Comparison of ENCODE assay signal across 18 cellular contexts in the genomic region with DNA sequence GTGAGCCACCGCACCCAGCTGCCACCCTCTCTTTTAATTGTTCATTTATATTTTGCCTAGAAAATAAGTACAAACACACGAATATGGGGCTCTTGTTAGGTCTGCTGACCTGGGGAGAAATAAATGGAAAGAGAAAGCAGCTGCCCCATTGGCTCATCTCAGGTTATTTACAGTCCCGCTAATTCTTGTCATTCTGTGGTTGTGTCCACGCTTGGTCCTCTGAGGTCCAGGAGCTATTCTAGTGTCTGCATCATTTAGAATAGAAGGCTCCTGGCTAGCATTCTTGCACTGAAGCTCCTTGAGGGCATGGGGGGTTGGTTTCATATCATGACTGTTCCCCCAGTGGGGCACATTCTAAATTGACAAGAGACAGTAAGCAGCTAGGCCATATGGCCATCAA.
DNase-seq lines count a peak whose midpoint lies in the region; ATAC-seq and TF ChIP-seq lines count a peak whose summit lies in the region.
"Had no signal": no experiment of that assay in that cellular context is flagged by ENCODE, and none has a peak within 500 bp of the region (broad histone marks: within the 10 kb centered on the region; RNA-seq: fewer than 3 reads in every experiment).

No MANE protein-coding gene starts in this region.

- ATAC-seq in heart left ventricle: no peak
- no peak for ATAC-seq in Panc1
- no peak for ATAC-seq in lung (ENCODE audit: insufficient read depth, low FRiP score)
- peak in 1 of 2 donors; percentile 2 for ATAC-seq in gastrocnemius medialis
- ATAC-seq in HG03159 (IDR thresholded peaks at IDR 0.05; ENCODE audit: unreplicated experiment): no peak
- ATAC-seq in HG03097 (IDR thresholded peaks at IDR 0.05; ENCODE audit: low FRiP score, unreplicated experiment): no peak
- ATAC-seq: GM12878 had no signal

- no peak overlapping the region for H3K4me3 ChIP-seq in heart left ventricle
- no peak overlapping the region for H3K4me3 ChIP-seq in Panc1 (ENCODE audit: low read depth in 2 of 2, low read length in 2 of 2)
- H3K4me3 ChIP-seq in lung: no peak overlapping the region
- no peak overlapping the region for H3K4me3 ChIP-seq in gastrocnemius medialis
- H3K4me3 ChIP-seq: BLaER1 treated with 17β-estradiol and CSF1 and Interleukin-3, amounts not matched to agents 10 nM and 100 nM; GM12878 had no signal

- WGBS in heart left ventricle, 4 donors: 62 to 76% (median 70%) methylated on average over 4 of the region's 4 CpGs
- 86 to 87% methylated on average over 4 of the region's 4 CpGs for WGBS in lung, 2 donors

- POLR2A ChIA-PET in Panc1 (lab: Charles Lee): no interaction called here

- intact Hi-C loops in heart left ventricle (cut with DNase I): loop anchor here in 1 of 10 donors (10.0 kb wide), 1 partner anchor 143 kb away; a partner anchor contains a TSS
- intact Hi-C loops in cardiac septum (cut with DNase I): loop anchor here (10.0 kb wide), 1 partner anchor 193 kb away; a partner anchor contains a TSS
- intact Hi-C loops in Panc1 (cut with micrococcal nuclease; ENCODE audit: unreplicated experiment): loop anchor here (10.0 kb wide), 1 partner anchor 143 kb away; a partner anchor contains a TSS
- intact Hi-C loops in gastrocnemius medialis (cut with DNase I; ENCODE audit: low total_unique reads): no loop called here

- CTCF ChIA-PET in Panc1 (lab: Charles Lee): interaction anchor here (0.7 kb wide), 1 partner anchor 230 kb away, joined by 9 read pairs; no protein-coding TSS in a partner anchor

- H3K9me3 ChIP-seq in heart left ventricle (no peaks in the 10 kb centered on the region), Panc1 (ENCODE audit: control insufficient read depth, insufficient read depth, low read depth, low read length) (no peaks in the 10 kb centered on the region), lung (ENCODE audit: control insufficient read depth in 2 of 2, insufficient read depth in 1 of 2, low read length in 1 of 2) (peaks cover 0 to 3% of the 10 kb centered on the region in 2 donors), gastrocnemius medialis (no peaks in the 10 kb centered on the region)

- H3K27ac ChIP-seq in heart left ventricle: peak overlapping the region in 11 of 12 donors; percentile 17 to 100 (median 99)
- H3K27ac ChIP-seq in Panc1 (ENCODE audit: low read length): 0 out of 2 replicates have a peak overlapping the region, but pooled peaks have one; percentile 67
- H3K27ac ChIP-seq in lung (ENCODE audit: low read depth in 1 of 2, low read length in 1 of 2): peak overlapping the region; percentile 38 to 100
- peak overlapping the region; percentile 95 to 99 (median 98) for H3K27ac ChIP-seq in gastrocnemius medialis
- H3K27ac ChIP-seq: BLaER1 treated with 17β-estradiol and CSF1 and Interleukin-3, amounts not matched to agents 10 nM and 100 nM had no signal

- no peak for TF ChIP-seq POLR2A in heart left ventricle (IDR thresholded peaks at IDR 0.05)
- TF ChIP-seq POLR2A in gastrocnemius medialis (IDR thresholded peaks at IDR 0.05): no peak

- no TSS peak for BruUV-seq in Panc1 (replicated peaks; lab: Mats Ljungman, UMichigan)

- TF ChIP-seq CTCF in heart left ventricle (IDR thresholded peaks at IDR 0.05): no peak
- TF ChIP-seq CTCF in Panc1 (IDR thresholded peaks at IDR 0.05): no peak
- no peak for TF ChIP-seq CTCF in lung (IDR thresholded peaks at IDR 0.05; ENCODE audit: control extremely low read depth, extremely low read depth)
- no peak for TF ChIP-seq CTCF in gastrocnemius medialis (IDR thresholded peaks at IDR 0.05 in 4 of 5, conservative IDR thresholded peaks at IDR 0.05 in 1 of 5)

- DNase-seq in heart left ventricle: no peak
- no peak for DNase-seq in cardiac septum (ENCODE audit: low spot score)
- DNase-seq in Panc1 (ENCODE audit: low read depth, low spot score): no peak
- no peak for DNase-seq in lung (ENCODE audit: low spot score)
- no peak for DNase-seq in gastrocnemius medialis
- no peak for DNase-seq in HUDEP-2 (lab: John Stamatoyannopoulos, UW; ENCODE audit: unreplicated experiment in 76 of 76)
- DNase-seq: GDM1, HCEC 1CT, KBM-7, NCI-H1048, NCI-H1436 treated with DMSO at 0.1 percent for 48 hours, NCI-H2029 treated with DMSO at 0.1 percent for 48 hours, NCI-H748 treated with DMSO at 0.1 percent for 48 hours, SHP77 had no signal

- in situ Hi-C loops in Panc1 (cut with HindIII; ENCODE audit: low pct_unique_long_range_greater_than_20kb, low sequenced_read_pairs): no loop called here
- in situ Hi-C loops in gastrocnemius medialis (cut with MboI; ENCODE audit: low sequenced_read_pairs in 4 of 4): loop anchor here in 2 of 4 donors (5.0 to 10.0 kb wide), 2 partner anchors 63 to 65 kb away; no protein-coding TSS in a partner anchor

- peaks cover 0 to 13% (median 0%) of the 10 kb centered on the region in 9 donors for H3K27me3 ChIP-seq in heart left ventricle
- H3K27me3 ChIP-seq in Panc1 (ENCODE audit: control insufficient read depth, insufficient read depth, low read length): no peaks in the 10 kb centered on the region
- H3K27me3 ChIP-seq in lung (ENCODE audit: control insufficient read depth, insufficient read depth): no peaks in the 10 kb centered on the region
- H3K27me3 ChIP-seq in gastrocnemius medialis: no peaks in the 10 kb centered on the region

- peaks cover 0 to 18% (median 0%) of the 10 kb centered on the region in 9 donors for H3K36me3 ChIP-seq in heart left ventricle
- H3K36me3 ChIP-seq in Panc1 (ENCODE audit: control insufficient read depth, insufficient read depth, low read length): no peaks in the 10 kb centered on the region
- H3K36me3 ChIP-seq in lung (ENCODE audit: control insufficient read depth in 2 of 2, insufficient read depth in 2 of 2, low read length in 2 of 2): no peaks in the 10 kb centered on the region
- no peaks in the 10 kb centered on the region for H3K36me3 ChIP-seq in gastrocnemius medialis
- H3K36me3 ChIP-seq: BLaER1 treated with 17β-estradiol and CSF1 and Interleukin-3, amounts not matched to agents 10 nM and 100 nM had no signal

- H3K4me1 ChIP-seq in heart left ventricle (peaks cover 0 to 91% (median 54%) of the 10 kb centered on the region in 12 donors), Panc1 (ENCODE audit: control insufficient read depth, insufficient read depth, low read length) (peaks cover 66% of the 10 kb centered on the region), lung (ENCODE audit: control insufficient read depth in 2 of 2, insufficient read depth in 2 of 2, low read length in 2 of 2) (peaks cover 12 to 13% of the 10 kb centered on the region in 2 donors), gastrocnemius medialis (peaks cover 53 to 55% of the 10 kb centered on the region in 2 donors)
